ENCODE assay signal across 8 cellular contexts in the genomic region with DNA sequence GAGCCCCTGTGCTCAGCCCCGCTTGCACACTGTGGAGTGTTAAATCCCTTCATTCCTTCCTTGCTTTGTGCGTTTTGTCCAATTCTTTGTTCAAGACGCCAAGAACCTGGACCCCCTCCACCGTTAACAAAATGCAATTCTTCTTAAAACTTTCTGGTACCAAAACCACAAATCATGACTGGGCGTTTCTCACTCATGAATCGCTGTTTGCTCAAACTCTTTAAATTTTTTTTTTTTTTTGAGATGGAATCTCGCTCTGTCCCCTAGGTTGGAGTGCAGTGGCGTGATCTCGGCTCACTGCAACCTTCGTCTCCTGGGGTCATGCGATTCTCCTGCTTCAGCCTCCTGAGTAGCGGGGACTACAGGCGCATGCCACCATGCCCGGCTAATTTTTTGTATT. TPM values are rescaled to one million over a fixed set of nuclear protein-coding genes. Genes with fewer than 3 reads are reported as not detected.
A peak's percentile ranks its signal among the peaks of the same experiment; 100 is the strongest.
DNase-seq lines count a peak whose midpoint lies in the region; ATAC-seq and TF ChIP-seq lines count a peak whose summit lies in the region.

No MANE protein-coding gene starts in this region.

- H3K9me3 ChIP-seq in T-helper 17 cell (ENCODE audit: control insufficient read depth, low read length, poor library complexity, severe bottlenecking): no peaks in the 10 kb centered on the region
- peaks cover 0 to 4% (median 0%) of the 10 kb centered on the region in 3 donors for H3K9me3 ChIP-seq in gastroesophageal sphincter
- H3K9me3 ChIP-seq in sigmoid colon: peaks cover 0 to 2% (median 0%) of the 10 kb centered on the region in 4 donors

- peaks cover 0 to 36% (median 5%) of the 10 kb centered on the region in 3 donors for H3K4me1 ChIP-seq in gastroesophageal sphincter
- H3K4me1 ChIP-seq in sigmoid colon: peaks cover 0 to 24% (median 18%) of the 10 kb centered on the region in 4 donors

- 19% methylated on average over 6 to 11 of the region's 14 CpGs for WGBS in gastroesophageal sphincter (ENCODE audit: low coverage in 1 of 2), 2 donors
- 19 to 22% methylated on average over 14 of the region's 14 CpGs for WGBS in sigmoid colon, 2 donors

- TF ChIP-seq EP300 in gastroesophageal sphincter (IDR thresholded peaks at IDR 0.05): no peak
- TF ChIP-seq EP300 in sigmoid colon (IDR thresholded peaks at IDR 0.05): no peak

- H3K36me3 ChIP-seq in gastroesophageal sphincter: peaks cover 0 to 41% of the 10 kb centered on the region in 2 donors
- peaks cover under 1 to 34% (median 15%) of the 10 kb centered on the region in 4 donors for H3K36me3 ChIP-seq in sigmoid colon

- intact Hi-C loops in sigmoid colon (cut with DNase I): no loop called here

- TF ChIP-seq POLR2A in gastroesophageal sphincter (IDR thresholded peaks at IDR 0.05): no peak
- TF ChIP-seq POLR2A in sigmoid colon (IDR thresholded peaks at IDR 0.05): no peak

- ATAC-seq in T-helper 17 cell (no peak), gastroesophageal sphincter (no peak), HG02588 (IDR thresholded peaks at IDR 0.05; ENCODE audit: unreplicated experiment) (no peak)

- H3K4me3 ChIP-seq in GM12875 (ENCODE audit: low read depth, low read length) (peak overlapping the region; percentile 74), gastroesophageal sphincter (peak overlapping the region; percentile 62 to 85), sigmoid colon (peak overlapping the region; percentile 74 to 90 (median 81))

- H3K27me3 ChIP-seq in gastroesophageal sphincter (no peaks in the 10 kb centered on the region), sigmoid colon (no peaks in the 10 kb centered on the region)

- TF ChIP-seq CTCF in GM12875 (IDR thresholded peaks at IDR 0.05; ENCODE audit: borderline replicate concordance, insufficient read depth, low read depth, low read length) (no peak), gastroesophageal sphincter (IDR thresholded peaks at IDR 0.05) (no peak), sigmoid colon (IDR thresholded peaks at IDR 0.05) (no peak)

- peak overlapping the region; percentile 34 for H3K27ac Mint-ChIP-seq in T-helper 17 cell

- no peaks in the 10 kb centered on the region for H3K27me3 Mint-ChIP-seq in T-helper 17 cell

- H3K27ac ChIP-seq in gastroesophageal sphincter: peak overlapping the region in 3 of 4 donors; percentile 82 to 91 (median 89)
- peak overlapping the region; percentile 82 to 90 (median 88) for H3K27ac ChIP-seq in sigmoid colon

- DNase-seq in T-helper 17 cell (no peak), sigmoid colon (no peak), EL (no peak), ACHN (no peak)
- no peak for DNase-seq in stimulated activated CD4-positive, alpha-beta T cell treated with anti-CD3 and anti-CD28 coated beads, Interleukin-2, amount 100 ng/mL, for 24 hours

- H3K4me3 Mint-ChIP-seq in T-helper 17 cell: peak overlapping the region; percentile 97

- H3K36me3 Mint-ChIP-seq in T-helper 17 cell (ENCODE audit: low read depth): peaks cover 4% of the 10 kb centered on the region

- in situ Hi-C loops in ACHN (cut with HindIII; ENCODE audit: low pct_ligation_motif_present, low pct_unique_long_range_greater_than_20kb, low sequenced_read_pairs): no loop called here

- H3K4me1 Mint-ChIP-seq in T-helper 17 cell: peaks cover 24% of the 10 kb centered on the region

RNA-seq across cellular contexts. Expression of gene ZNF20, which starts 0.8 kb away (rescaled TPM):
- 1 to 10 TPM; 1.3 to 1.6 TPM for total RNA-seq in T-helper 17 cell
- 1 to 10 TPM; 1.9 to 4.9 (median 3.1) TPM for total RNA-seq in gastroesophageal sphincter
- total RNA-seq in sigmoid colon: 1 to 10 TPM; 2.2 to 8.0 (median 2.6) TPM
- polyA plus RNA-seq in sigmoid colon: 1 to 10 TPM; 3.2 to 9.9 (median 9.6) TPM

RNA-seq across cellular contexts. Expression of gene ZNF625, which starts 17.2 kb away (rescaled TPM):
- total RNA-seq in T-helper 17 cell: 1 to 10 TPM in 1 of 2 donors, under 1 TPM in 1; 0.75 to 1.4 TPM
- total RNA-seq in gastroesophageal sphincter: 10 to 100 TPM in 1 of 4 donors, 1 to 10 TPM in 3; 7.3 to 11.4 (median 8.0) TPM
- total RNA-seq in sigmoid colon: 1 to 10 TPM; 5.0 to 8.0 (median 6.9) TPM
- 1 to 10 TPM in 2 of 3 donors, not detected in 1; 1.7 to 1.8 TPM for polyA plus RNA-seq in sigmoid colon

RNA-seq across cellular contexts. Expression of gene ZNF136, which starts 23.6 kb away (rescaled TPM):
- total RNA-seq in T-helper 17 cell: 10 to 100 TPM; 26.9 to 32.0 TPM
- total RNA-seq in gastroesophageal sphincter: 10 to 100 TPM in 3 of 4 donors, 1 to 10 TPM in 1; 8.7 to 19.6 (median 11.5) TPM
- 10 to 100 TPM in 2 of 4 donors, 1 to 10 TPM in 2; 9.2 to 15.5 (median 10.1) TPM for total RNA-seq in sigmoid colon
- polyA plus RNA-seq in sigmoid colon: 1 to 10 TPM; 1.6 to 4.7 (median 3.6) TPM
